Comparison of ENCODE assay signal across 8 cellular contexts in genomic region chr18:23618862-23619387, GRCh38. TPM values are rescaled to one million over a fixed set of nuclear protein-coding genes. Genes with fewer than 3 reads are reported as not detected.
A peak's percentile ranks its signal among the peaks of the same experiment; 100 is the strongest.
DNase-seq lines count a peak whose midpoint lies in the region; ATAC-seq and TF ChIP-seq lines count a peak whose summit lies in the region.

No MANE protein-coding gene starts in this region.

- DNase-seq in Calu3 = peak; percentile 68
- DNase-seq in activated naive CD4-positive, alpha-beta T cell treated with anti-CD3 and anti-CD28 coated beads, Interleukin-2, amount 50 U/mL, for 72 hours (ENCODE audit: low spot score in 2 of 2) = no peak
- DNase-seq in stimulated activated CD8-positive, alpha-beta memory T cell treated with anti-CD3 and anti-CD28 coated beads, Interleukin-4, amount 100 ng/mL, for 48 hours = no peak
- no peak for DNase-seq in 8988T

- no peaks in the 10 kb centered on the region for H3K4me1 ChIP-seq in HEK293 (ENCODE audit: control insufficient read depth, insufficient read depth, low read length)
- H3K4me1 ChIP-seq in iPS-20b (ENCODE audit: insufficient read depth, low read length) = peaks cover 4% of the 10 kb centered on the region; the same call in 1 of the 2 replicates

- H3K36me3 ChIP-seq in HEK293 (ENCODE audit: control insufficient read depth in 2 of 2, insufficient read depth in 1 of 2, low read length in 2 of 2) (no peaks in the 10 kb centered on the region), iPS-20b (ENCODE audit: insufficient read depth, low read depth, low read length) (no peaks in the 10 kb centered on the region)

- H3K9ac ChIP-seq in iPS-20b (ENCODE audit: low read depth, low read length) = peak overlapping the region; percentile 70; the same call in 1 of the 2 replicates

- H3K27me3 Mint-ChIP-seq in Calu3 (ENCODE audit: unreplicated experiment) = no peaks in the 10 kb centered on the region

- H3K36me3 Mint-ChIP-seq in Calu3 (ENCODE audit: insufficient read depth, unreplicated experiment) = peaks cover 20% of the 10 kb centered on the region
- no peaks in the 10 kb centered on the region for H3K36me3 Mint-ChIP-seq in activated naive CD4-positive, alpha-beta T cell treated with anti-CD3 and anti-CD28 coated beads, Interleukin-2, amount 50 U/mL, for 72 hours

- ATAC-seq in activated naive CD4-positive, alpha-beta T cell treated with anti-CD3 and anti-CD28 coated beads, Interleukin-2, amount 50 U/mL, for 72 hours = peak; percentile 34 to 54
- ATAC-seq in HG03025 (IDR thresholded peaks at IDR 0.05; ENCODE audit: low FRiP score, unreplicated experiment) = no peak

- intact Hi-C loops in Calu3 (cut with micrococcal nuclease; ENCODE audit: unreplicated experiment) = no loop called here

- peaks cover 49% of the 10 kb centered on the region for H3K4me1 Mint-ChIP-seq in Calu3 (ENCODE audit: low read depth, unreplicated experiment)

- H3K27ac Mint-ChIP-seq in Calu3 (ENCODE audit: unreplicated experiment) = peak overlapping the region; percentile 94
- H3K27ac Mint-ChIP-seq in activated naive CD4-positive, alpha-beta T cell treated with anti-CD3 and anti-CD28 coated beads, Interleukin-2, amount 50 U/mL, for 72 hours = no peak overlapping the region

- no peak overlapping the region for H3K4me3 ChIP-seq in HEK293 (ENCODE audit: low read depth, low read length)
- peak overlapping the region; percentile 81 for H3K4me3 ChIP-seq in iPS-20b (ENCODE audit: low read length)
- peak overlapping the region; percentile 20 to 44 (median 25) for H3K4me3 ChIP-seq in skin epidermis

- TF ChIP-seq CTCF in Calu3 (IDR thresholded peaks at IDR 0.05; ENCODE audit: unreplicated experiment) (no peak), HEK293 (tag by site-specific recombination; IDR thresholded peaks at IDR 0.05) (no peak)

- H3K27ac ChIP-seq in HEK293 (ENCODE audit: extremely low read depth, low read depth, low read length) = no peak overlapping the region
- no peak overlapping the region for H3K27ac ChIP-seq in iPS-20b (ENCODE audit: low read length)
- H3K27ac ChIP-seq in skin epidermis = peak overlapping the region in 5 of 21 experiments; percentile 12 to 35 (median 21)

- H3K9me3 ChIP-seq in HEK293 (ENCODE audit: control insufficient read depth, insufficient read depth, low read depth, low read length) (no peaks in the 10 kb centered on the region), iPS-20b (ENCODE audit: insufficient read depth, low read depth, low read length) (no peaks in the 10 kb centered on the region)

- peak overlapping the region; percentile 61 for H3K4me3 Mint-ChIP-seq in Calu3 (ENCODE audit: low read depth, unreplicated experiment)

- BruUV-seq in Calu3 (replicated peaks; lab: Mats Ljungman, UMichigan) = no TSS peak

- H3K27me3 ChIP-seq in iPS-20b (ENCODE audit: insufficient read depth, low read length) = peaks cover 51% of the 10 kb centered on the region

- CTCF ChIA-PET in Calu3 (lab: Charles Lee) (interaction anchor here (0.6 to 2.1 kb wide), 8 partner anchors 8 to 140 kb away, joined by 3 to 16 read pairs (median 5); partner anchors contain the start of gene NPC1), HEK293 (lab: Yijun Ruan, JAX) (interaction anchor here (0.9 to 1.1 kb wide), 2 partner anchors 8 to 84 kb away, joined by 3 to 4 read pairs; no protein-coding TSS in a partner anchor)

- H3K9me3 Mint-ChIP-seq in Calu3 (ENCODE audit: low read depth, unreplicated experiment) = no peaks in the 10 kb centered on the region
- no peaks in the 10 kb centered on the region for H3K9me3 Mint-ChIP-seq in activated naive CD4-positive, alpha-beta T cell treated with anti-CD3 and anti-CD28 coated beads, Interleukin-2, amount 50 U/mL, for 72 hours

- POLR2A ChIA-PET in HEK293 (lab: Yijun Ruan, JAX) = no interaction called here

TF ChIP-seq in HEK293, 187 proteins besides CTCF, POLR2A, EP300 and RAD21:
- TF ChIP-seq GLIS1 (tag by site-specific recombination; IDR thresholded peaks at IDR 0.05) = peak; percentile 30; the same call in 1 of the 2 replicates
- no peak for TF ChIP-seq ZBTB17 (tag by site-specific recombination; IDR thresholded peaks at IDR 0.05)
- TF ChIP-seq PRDM1 (tag by site-specific recombination; IDR thresholded peaks at IDR 0.05) = peak; percentile 47; the same call in 1 of the 2 replicates
- no peak for TF ChIP-seq ZNF792 (tag by site-specific recombination; IDR thresholded peaks at IDR 0.05)
- TF ChIP-seq ZBTB49 (tag by site-specific recombination; IDR thresholded peaks at IDR 0.05; ENCODE audit: low read depth) = no peak
- no peak for TF ChIP-seq ZNF76 (tag by site-specific recombination; IDR thresholded peaks at IDR 0.05; ENCODE audit: borderline replicate concordance, low read depth)
TF ChIP-seq in HEK293: peak in this region for 2.

RNA-seq across cellular contexts. Expression of gene NPC1, which starts 32.6 kb away (rescaled TPM):
- total RNA-seq in Calu3 (2022) = 82.6 and 84.7 TPM in 2 replicates
- total RNA-seq in activated naive CD4-positive, alpha-beta T cell treated with anti-CD3 and anti-CD28 coated beads, Interleukin-2, amount 50 U/mL, for 72 hours = 10 to 100 TPM; 28.1 to 39.7 TPM

RNA-seq across cellular contexts. Expression of gene ANKRD29, which starts 43.8 kb away (rescaled TPM):
- total RNA-seq in Calu3 (2022) = 6.9 and 7.8 TPM in 2 replicates
- total RNA-seq in activated naive CD4-positive, alpha-beta T cell treated with anti-CD3 and anti-CD28 coated beads, Interleukin-2, amount 50 U/mL, for 72 hours = not detected
